19 cellular contexts compared by ENCODE assay signal in genomic region chr12:132100306-132101065, GRCh38.
"Had no signal": no experiment of that assay in that cellular context is flagged by ENCODE, and none has a peak within 500 bp of the region (broad histone marks: within the 10 kb centered on the region; RNA-seq: fewer than 3 reads in every experiment).

No MANE protein-coding gene starts in this region.

- H3K4me1 ChIP-seq: colonic mucosa, esophagus squamous epithelium, gastroesophageal sphincter, left ventricle myocardium inferior, right atrium auricular region had no signal

- DNase-seq: colonic mucosa; dermis blood vessel endothelial cell; esophagus squamous epithelium; foreskin fibroblast; glutamatergic neuron; immature natural killer cell; left ventricle myocardium inferior; mesenchymal stem cell; naive thymus-derived CD4-positive, alpha-beta T cell; nephron progenitor cell; ovary; small intestine; stimulated activated CD4-positive, alpha-beta T cell treated with anti-CD3 and anti-CD28 coated beads, Interleukin-12 subunit alpha, Interleukin-12 subunit beta, amount 100 ng/mL, for 4 hours; stimulated activated naive CD4-positive, alpha-beta T cell treated with Interleukin-2 at 50 U/mL for 16 hours; thyroid gland had no signal

- H3K36me3 ChIP-seq: ovary, thyroid gland had no signal

- H3K27ac Mint-ChIP-seq: immature natural killer cell had no signal

- H3K9me3 ChIP-seq: colonic mucosa, esophagus squamous epithelium, gastroesophageal sphincter, left ventricle myocardium inferior, neutrophil, ovary, right atrium auricular region, thyroid gland had no signal

- H3K9me3 Mint-ChIP-seq: immature natural killer cell had no signal

- H3K27me3 ChIP-seq: colonic mucosa, esophagus squamous epithelium, gastroesophageal sphincter, neutrophil, ovary, right atrium auricular region, thyroid gland had no signal

- H3K27ac ChIP-seq: colonic mucosa, esophagus squamous epithelium, gastroesophageal sphincter, left ventricle myocardium inferior, neutrophil, ovary, right atrium auricular region, thyroid gland had no signal

- H3K4me3 ChIP-seq: colonic mucosa, esophagus squamous epithelium, gastroesophageal sphincter, left ventricle myocardium inferior, lung, ovary, right atrium auricular region, thyroid gland had no signal

- H3K27me3 Mint-ChIP-seq: naive thymus-derived CD4-positive, alpha-beta T cell had no signal

- H3K4me3 Mint-ChIP-seq: immature natural killer cell; naive thymus-derived CD4-positive, alpha-beta T cell; nephron progenitor cell had no signal

- ATAC-seq: gastroesophageal sphincter; naive thymus-derived CD4-positive, alpha-beta T cell had no signal
